In the genomic region with DNA sequence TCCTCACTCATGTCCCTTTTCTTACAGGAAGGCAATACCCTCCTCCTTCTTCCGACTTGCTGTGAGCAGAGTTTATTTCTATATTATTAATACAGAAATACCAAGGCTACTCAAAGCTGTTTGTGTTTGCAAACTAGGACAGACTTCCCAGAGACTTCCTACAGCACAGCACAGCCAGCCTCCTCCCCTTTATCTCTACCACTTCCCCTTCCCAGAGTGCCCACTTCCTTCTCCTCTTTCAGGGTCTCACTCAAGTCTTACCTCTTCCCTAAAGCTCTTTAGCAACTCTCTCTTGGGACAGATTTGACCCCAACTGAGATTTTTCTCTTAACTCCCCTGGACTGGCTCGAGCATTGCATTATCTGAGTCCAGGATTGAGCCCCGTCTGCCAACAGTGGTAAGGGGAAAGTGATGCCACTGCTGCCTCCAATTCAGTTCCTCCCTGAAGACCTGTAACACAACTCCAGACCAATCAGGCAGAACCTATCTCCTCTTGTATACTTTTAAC, we compare ENCODE assay signal across 13 cellular contexts.
"Had no signal": no experiment of that assay in that cellular context is flagged by ENCODE, and none has a peak within 500 bp of the region (broad histone marks: within the 10 kb centered on the region; RNA-seq: fewer than 3 reads in every experiment).

No MANE protein-coding gene starts in this region.

- H3K9me3 Mint-ChIP-seq: neural progenitor cell had no signal

- H3K27me3 Mint-ChIP-seq: stimulated activated naive CD8-positive, alpha-beta T cell treated with anti-CD3 and anti-CD28 coated beads, Interleukin-15, amount 100 ng/mL, for 72 hours had no signal

- H3K36me3 Mint-ChIP-seq: neural progenitor cell had no signal

- ATAC-seq: stimulated activated naive CD8-positive, alpha-beta T cell treated with anti-CD3 and anti-CD28 coated beads, Interleukin-15, amount 100 ng/mL, for 72 hours had no signal

- H3K4me3 Mint-ChIP-seq: neural progenitor cell; stimulated activated naive CD8-positive, alpha-beta T cell treated with anti-CD3 and anti-CD28 coated beads, Interleukin-15, amount 100 ng/mL, for 72 hours had no signal

- H3K4me3 ChIP-seq: cardiac muscle cell, esophagus squamous epithelium, left ventricle myocardium inferior, neural progenitor cell, testis had no signal

- DNase-seq: activated CD4-positive, alpha-beta T cell treated with anti-CD3 and anti-CD28 coated beads for 48 hours; activated CD8-positive, alpha-beta memory T cell treated with anti-CD3 and anti-CD28 coated beads for 24 hours; activated naive CD4-positive, alpha-beta T cell treated with Interleukin-2 at 50 U/mL for 16 hours; esophagus squamous epithelium; foreskin fibroblast; left ventricle myocardium inferior; retina; stimulated activated CD4-positive, alpha-beta T cell treated with anti-CD3 and anti-CD28 coated beads, Interleukin-15, amount 100 ng/mL, for 24 hours; stimulated activated CD4-positive, alpha-beta T cell treated with anti-CD3 and anti-CD28 coated beads, Interleukin-4, amount 100 ng/mL, for 4 hours; stimulated activated naive CD8-positive, alpha-beta T cell treated with anti-CD3 and anti-CD28 coated beads, Interleukin-15, amount 100 ng/mL, for 72 hours; testis had no signal

- H3K27ac Mint-ChIP-seq: neural progenitor cell; stimulated activated naive CD8-positive, alpha-beta T cell treated with anti-CD3 and anti-CD28 coated beads, Interleukin-15, amount 100 ng/mL, for 72 hours had no signal
